In genomic region chr1:30464187-30464617, GRCh38 we compare ENCODE assay signal across 4 cellular contexts.
TF ChIP-seq lines count a peak whose summit lies in the region.

No MANE protein-coding gene starts in this region.

TF ChIP-seq in HEK293, 187 proteins besides CTCF, POLR2A, EP300 and RAD21 (continues in another document):
- TF ChIP-seq ZNF677 (tag by site-specific recombination; IDR thresholded peaks at IDR 0.05) (no peak), ZNF510 (tag by site-specific recombination; IDR thresholded peaks at IDR 0.05; ENCODE audit: insufficient replicate concordance) (no peak), ZNF544 (tag by site-specific recombination; IDR thresholded peaks at IDR 0.05) (peak; percentile 28; the same call in 1 of the 2 replicates), ZNF621 (tag by site-specific recombination; IDR thresholded peaks at IDR 0.05) (peak; percentile 66; the same call in 1 of the 2 replicates), ZNF513 (tag by site-specific recombination; IDR thresholded peaks at IDR 0.05) (peak; percentile 98), ZNF248 (tag by site-specific recombination; IDR thresholded peaks at IDR 0.05) (0 out of 2 replicates have a peak, but pooled peaks have one; percentile 54), BCL6B (tag by site-specific recombination; IDR thresholded peaks at IDR 0.05) (peak; percentile 49; the same call in 1 of the 2 replicates), ZBTB48 (tag by site-specific recombination; IDR thresholded peaks at IDR 0.05) (peak; percentile 57), ZNF658 (tag by site-specific recombination; IDR thresholded peaks at IDR 0.05) (peak; percentile 63; the same call in 1 of the 2 replicates), SP7 (tag by site-specific recombination; IDR thresholded peaks at IDR 0.05) (no peak), ZNF571 (tag by site-specific recombination; IDR thresholded peaks at IDR 0.05) (0 out of 2 replicates have a peak, but pooled peaks have one; percentile 64), ZNF776 (tag by site-specific recombination; IDR thresholded peaks at IDR 0.05; ENCODE audit: borderline replicate concordance) (peak; percentile 85), ZNF626 (tag by site-specific recombination; IDR thresholded peaks at IDR 0.05) (no peak), ZFHX2 (tag by site-specific recombination; conservative IDR thresholded peaks at IDR 0.05) (0 out of 2 replicates have a peak, but pooled peaks have one; percentile 5)

TF ChIP-seq in HEK293T, 16 proteins besides CTCF, POLR2A, EP300 and RAD21:
- TF ChIP-seq ELF4 (IDR thresholded peaks at IDR 0.05) (no peak), TARDBP (IDR thresholded peaks at IDR 0.05) (peak; percentile 73; the same call in 1 of the 2 replicates), LEF1 (IDR thresholded peaks at IDR 0.05; ENCODE audit: borderline replicate concordance) (no peak), SUZ12 (IDR thresholded peaks at IDR 0.05) (peak; percentile 49; the same call in 1 of the 2 replicates), CTBP1 (IDR thresholded peaks at IDR 0.05; ENCODE audit: borderline replicate concordance) (peak; percentile 62)

TF ChIP-seq in GM12878, 131 proteins besides CTCF, POLR2A, EP300 and RAD21:
- TF ChIP-seq MTA3 (IDR thresholded peaks at IDR 0.05; ENCODE audit: borderline replicate concordance, low read length) (no peak), TARDBP (IDR thresholded peaks at IDR 0.05; ENCODE audit: borderline replicate concordance) (no peak), HSF1 (IDR thresholded peaks at IDR 0.05; ENCODE audit: low read depth, low read length) (no peak), ASH2L (IDR thresholded peaks at IDR 0.05; ENCODE audit: borderline replicate concordance, low read depth) (no peak), MXI1 (IDR thresholded peaks at IDR 0.05; ENCODE audit: low read depth, low read length) (no peak)

TF ChIP-seq in H1, 55 proteins besides CTCF, POLR2A, EP300 and RAD21:
- TF ChIP-seq RNF2 (IDR thresholded peaks at IDR 0.05; ENCODE audit: borderline replicate concordance, low read depth, low read length, missing control alignments, poor library complexity, severe bottlenecking), result no peak
